Comparison of ENCODE assay signal across 13 cellular contexts in the genomic region with DNA sequence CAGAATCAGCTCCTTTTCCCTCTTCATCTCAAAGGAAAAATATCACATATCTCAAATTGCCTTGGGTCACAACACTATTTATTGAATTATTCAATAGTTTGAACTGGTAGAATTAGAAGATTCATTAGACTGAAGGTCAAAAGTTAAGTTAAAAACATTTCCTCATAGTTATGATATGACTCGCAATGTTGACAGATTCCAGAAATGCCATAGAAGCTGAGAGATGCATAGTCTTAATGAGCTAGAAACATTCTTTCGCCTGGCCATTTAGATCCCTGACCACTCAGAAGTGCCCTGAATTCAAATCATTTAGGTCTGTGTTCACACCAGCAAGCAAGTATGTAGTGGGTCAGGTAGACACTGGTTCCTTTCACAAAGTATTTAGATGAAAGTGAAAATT. TPM values are rescaled to one million over a fixed set of nuclear protein-coding genes. Genes with fewer than 3 reads are reported as not detected.
DNase-seq lines count a peak whose midpoint lies in the region; ATAC-seq, FAIRE-seq and TF ChIP-seq lines count a peak whose summit lies in the region.
"Had no signal": no experiment of that assay in that cellular context is flagged by ENCODE, and none has a peak within 500 bp of the region (broad histone marks: within the 10 kb centered on the region; RNA-seq: fewer than 3 reads in every experiment).

No MANE protein-coding gene starts in this region.

- ATAC-seq in GM18873 (IDR thresholded peaks at IDR 0.05; ENCODE audit: low FRiP score, unreplicated experiment), result no peak

- TF ChIP-seq CTCF in D721Med (IDR thresholded peaks at IDR 0.05; ENCODE audit: insufficient read depth, missing control alignments), result no peak

- in situ Hi-C loops in ACHN (cut with HindIII; ENCODE audit: low pct_ligation_motif_present, low pct_unique_long_range_greater_than_20kb, low sequenced_read_pairs) (no loop called here), T47D (cut with HindIII; ENCODE audit: low pct_unique_long_range_greater_than_20kb, low sequenced_read_pairs) (no loop called here)

- no peak for FAIRE-seq in D721Med (lab: Jason Lieb, UNC)
- FAIRE-seq: colon, GM12891 had no signal

- DNase-seq in ACHN (peak; percentile 91), HT1080 (ENCODE audit: low read depth) (peak; percentile 63), T47D (ENCODE audit: low read depth in 1 of 2, low spot score in 1 of 2) (peak; percentile 43 to 77), kidney glomerular epithelial cell (lab: John Stamatoyannopoulos, UW) (peak; percentile 94), COLO668 (lab: John Stamatoyannopoulos, UW; ENCODE audit: unreplicated experiment) (no peak), 8988T (no peak), D721Med (ENCODE audit: insufficient read length, low spot score) (no peak)
- DNase-seq: NCI-H524 treated with DMSO at 0.1 percent for 48 hours, T1000, transverse colon had no signal

RNA-seq across cellular contexts. Expression of a gene that starts 44.4 kb away (rescaled TPM):
- 0.20 and 0.27 TPM in 2 replicates for total RNA-seq in HT1080 (2014; rRNA removed; shearing (Covaris generic))
- polyA plus RNA-seq in HT1080 (2015; cell fraction: cytosol; rRNA removed), result 0.10 and 0.78 TPM in 2 replicates
- 0.61 and 0.75 TPM in 2 replicates for polyA plus RNA-seq in HT1080 (2015; cell fraction: nucleus; rRNA removed)

Comparison
In these comparisons a context has a peak if more than half of its experiments do, and no peak if none do; other contexts are left out.
1. DNase-seq: peak in ACHN (single experiment), HT1080 (single experiment), T47D (2 of 2) and kidney glomerular epithelial cell (single experiment); none in COLO668 (single experiment), 8988T (single experiment) and D721Med (single experiment).